In genomic region chr7:18901881-18902280, GRCh38 we compare ENCODE assay signal across 36 cellular contexts.
DNase-seq lines count a peak whose midpoint lies in the region; ATAC-seq, FAIRE-seq and TF ChIP-seq lines count a peak whose summit lies in the region.
"Had no signal": no experiment of that assay in that cellular context is flagged by ENCODE, and none has a peak within 500 bp of the region (broad histone marks: within the 10 kb centered on the region; RNA-seq: fewer than 3 reads in every experiment).

No MANE protein-coding gene starts in this region.

- intact Hi-C loops in prostate gland (cut with DNase I), result no loop called here

- no peaks in the 10 kb centered on the region for H3K36me3 Mint-ChIP-seq in nephron (ENCODE audit: low read depth)
- H3K36me3 Mint-ChIP-seq: activated naive CD8-positive, alpha-beta T cell had no signal

- H3K27ac Mint-ChIP-seq in nephron, result peak overlapping the region in 2 of 3 experiments; percentile 10
- H3K27ac Mint-ChIP-seq: activated naive CD8-positive, alpha-beta T cell; activated T-cell treated with anti-CD3 and anti-CD28 coated beads, Interleukin-2, amount 50 U/mL, for 24 hours; H9; memory B cell had no signal

- no peak overlapping the region for H3K4me3 Mint-ChIP-seq in nephron
- H3K4me3 Mint-ChIP-seq: activated naive CD8-positive, alpha-beta T cell; activated T-cell treated with anti-CD3 and anti-CD28 coated beads, Interleukin-2, amount 50 U/mL, for 24 hours; H9; memory B cell had no signal

- peaks cover 12% of the 10 kb centered on the region for H3K4me1 Mint-ChIP-seq in nephron
- H3K4me1 Mint-ChIP-seq: memory B cell had no signal

- no peak for TF ChIP-seq CTCF in nephron (IDR thresholded peaks at IDR 0.05; ENCODE audit: unreplicated experiment in 3 of 3)
- no peak for TF ChIP-seq CTCF in prostate gland (IDR thresholded peaks at IDR 0.05)

- H3K36me3 ChIP-seq in adipocyte (ENCODE audit: control insufficient read depth, insufficient read depth, low read length, severe bottlenecking), result no peaks in the 10 kb centered on the region
- H3K36me3 ChIP-seq in prostate gland, result no peaks in the 10 kb centered on the region
- H3K36me3 ChIP-seq: WERI-Rb-1 had no signal

- peak overlapping the region; percentile 3 for H3K9ac ChIP-seq in adipocyte (ENCODE audit: low read length)

- FAIRE-seq in GM12891 (lab: Jason Lieb, UNC), result no peak
- FAIRE-seq: bronchial epithelial cell, endothelial cell of umbilical vein, HepG2 had no signal

- no peak overlapping the region for H3K27ac ChIP-seq in prostate gland
- H3K27ac ChIP-seq: 22Rv1, C4-2B, PC-9, psoas muscle, WERI-Rb-1 had no signal

- no peak for ATAC-seq in HG02885 (IDR thresholded peaks at IDR 0.05; ENCODE audit: poor library complexity, unreplicated experiment)
- ATAC-seq: HepG2, psoas muscle, Right ventricle myocardium inferior, sciatic nerve had no signal

- H3K4me1 ChIP-seq in adipocyte (ENCODE audit: control insufficient read depth, insufficient read depth, low read length) (peaks cover 42% of the 10 kb centered on the region), prostate gland (replicated peaks) (no peaks in the 10 kb centered on the region)
- H3K4me1 ChIP-seq: psoas muscle had no signal

- H3K9me3 ChIP-seq in adipocyte (ENCODE audit: control insufficient read depth, low read length) (no peaks in the 10 kb centered on the region), prostate gland (no peaks in the 10 kb centered on the region)
- H3K9me3 ChIP-seq: psoas muscle had no signal

- WGBS in prostate gland, result 23% methylated on average over 1 of the region's 1 CpG

- H3K27me3 Mint-ChIP-seq in nephron (ENCODE audit: low read depth), result no peaks in the 10 kb centered on the region
- H3K27me3 Mint-ChIP-seq: activated naive CD8-positive, alpha-beta T cell; activated T-cell treated with anti-CD3 and anti-CD28 coated beads, Interleukin-2, amount 50 U/mL, for 24 hours; memory B cell had no signal

- H3K4me3 ChIP-seq in adipocyte (ENCODE audit: low read length) (no peak overlapping the region), prostate gland (no peak overlapping the region)
- H3K4me3 ChIP-seq: PC-9, psoas muscle had no signal

- no peaks in the 10 kb centered on the region for H3K27me3 ChIP-seq in adipocyte (replicated peaks; ENCODE audit: control insufficient read depth, insufficient read depth, low read length)
- H3K27me3 ChIP-seq in prostate gland (replicated peaks; ENCODE audit: insufficient read depth), result no peaks in the 10 kb centered on the region

- no peaks in the 10 kb centered on the region for H3K9me3 Mint-ChIP-seq in nephron
- H3K9me3 Mint-ChIP-seq: H9 had no signal

- DNase-seq in DMS 273 (lab: John Stamatoyannopoulos, UW; ENCODE audit: unreplicated experiment), result peak; percentile 13
- no peak for DNase-seq in DMS 273 treated with DMSO at 0.1 percent for 48 hours (lab: John Stamatoyannopoulos, UW)
- DNase-seq in adipocyte (ENCODE audit: low read depth), result no peak
- DNase-seq in activated T-cell treated with anti-CD3 and anti-CD28 coated beads for 4 hours, result no peak
- DNase-seq in GM12891 (ENCODE audit: insufficient read length, low spot score), result no peak
- DNase-seq in prostate gland (ENCODE audit: low spot score), result no peak
- DNase-seq: activated CD4-positive, alpha-beta T cell treated with anti-CD3 and anti-CD28 coated beads, Interleukin-2, amount 50 U/mL, for 1 hour; activated effector memory CD4-positive, alpha-beta T cell treated with anti-CD3 and anti-CD28 coated beads, Interleukin-2, amount 50 U/mL, for 16 hours; activated T-cell treated with anti-CD3 and anti-CD28 coated beads, Interleukin-2, amount 50 U/mL, for 24 hours; anterior cingulate cortex; COR-L47; DMS79; GDM1; H9; hypothalamus; Karpas-422; NCI-H1417; NCI-H2029 treated with DMSO at 0.1 percent for 48 hours; NK-92 treated with Interleukin-12 subunit alpha and Interleukin-12 subunit beta, amount 100 ng/mL, for 24 hours; PC-9; psoas muscle; stimulated activated CD4-positive, alpha-beta T cell treated with anti-CD3 and anti-CD28 coated beads, Interleukin-15, amount 100 ng/mL, for 24 hours; stimulated activated CD4-positive, alpha-beta T cell treated with anti-CD3 and anti-CD28 coated beads, Interleukin-4, amount 100 ng/mL, for 4 hours; trophoblast cell; WERI-Rb-1 had no signal

- TF ChIP-seq POLR2A in GM12891 (IDR thresholded peaks at IDR 0.05; ENCODE audit: low read depth, low read length), result no peak
- TF ChIP-seq POLR2A in prostate gland (IDR thresholded peaks at IDR 0.05), result no peak

TF ChIP-seq in GM12891, 5 proteins besides CTCF, POLR2A, EP300 and RAD21:
- TF ChIP-seq TAF1 (IDR thresholded peaks at IDR 0.05; ENCODE audit: low read depth, low read length) (no peak), POLR2AphosphoS5 (IDR thresholded peaks at IDR 0.05; ENCODE audit: low read depth, low read length) (no peak), POU2F2 (IDR thresholded peaks at IDR 0.05; ENCODE audit: low read depth, low read length) (no peak), SPI1 (IDR thresholded peaks at IDR 0.05; ENCODE audit: low read depth, low read length) (no peak), PAX5 (IDR thresholded peaks at IDR 0.05; ENCODE audit: insufficient read depth, low read length, severe bottlenecking) (no peak)
TF ChIP-seq in GM12891: peak in this region for 0.
